Comparison of ENCODE assay signal across 23 cellular contexts in the genomic region with DNA sequence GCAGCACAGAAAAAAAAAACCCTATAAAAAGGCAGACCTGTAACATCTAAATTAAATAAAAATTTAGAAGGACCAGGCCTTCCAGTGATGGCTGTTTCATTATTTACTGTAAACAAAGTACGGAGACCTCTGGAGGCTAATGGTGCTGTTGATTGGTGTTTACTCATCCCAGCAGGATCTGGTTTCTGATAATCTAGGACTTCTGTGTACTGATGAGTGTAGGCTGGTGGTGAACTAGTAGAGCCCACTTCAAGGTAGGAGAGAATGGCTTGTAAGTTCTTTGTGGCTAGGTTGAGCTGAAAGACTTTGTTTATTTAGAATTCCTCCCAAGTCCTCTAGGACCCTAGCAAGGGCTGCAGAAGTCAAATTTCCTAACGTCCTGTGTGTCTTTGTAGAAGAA.
"Had no signal": no experiment of that assay in that cellular context is flagged by ENCODE, and none has a peak within 500 bp of the region (broad histone marks: within the 10 kb centered on the region; RNA-seq: fewer than 3 reads in every experiment).

No MANE protein-coding gene starts in this region.

- DNase-seq: activated CD4-positive, alpha-beta T cell treated with anti-CD3 and anti-CD28 coated beads for 4 hours; activated CD8-positive, alpha-beta memory T cell treated with anti-CD3 and anti-CD28 coated beads, Interleukin-2, amount 50 U/mL, for 4 hours; activated CD8-positive, alpha-beta T cell treated with anti-CD3 and anti-CD28 coated beads for 36 hours; activated gamma-delta T cell treated with Interleukin-2 at 50 U/mL for 16 hours; activated naive CD4-positive, alpha-beta T cell treated with anti-CD3 and anti-CD28 coated beads, Interleukin-2, amount 50 U/mL, for 16 hours; activated naive CD8-positive, alpha-beta T cell treated with anti-CD3 and anti-CD28 coated beads, Interleukin-2, amount 10 ng/mL, durations not matched to agents 7 days and 5 days; activated T-cell treated with anti-CD3 and anti-CD28 coated beads, Interleukin-2, amount 50 U/mL, for 72 hours; adrenal gland; anterior cingulate cortex; cerebellar nuclear complex; KG1; NCI-H1048; NCI-H1694; NCI-H2029 treated with DMSO at 0.1 percent for 48 hours; NCI-H524; NCI-H82; RPMI8226; T-helper 1 cell; WERI-Rb-1 had no signal

- H3K9me3 ChIP-seq: adrenal gland had no signal

- H3K4me3 ChIP-seq: adrenal gland, SK-N-MC had no signal

- H3K27me3 ChIP-seq: adrenal gland had no signal

- H3K4me1 ChIP-seq: adrenal gland had no signal

- H3K36me3 ChIP-seq: adrenal gland, WERI-Rb-1 had no signal

- H3K27ac ChIP-seq: adrenal gland, SK-N-MC, WERI-Rb-1 had no signal

- ATAC-seq: activated CD4-positive, CD25-positive, alpha-beta regulatory T cell treated with anti-CD3 and anti-CD28 coated beads, Interleukin-2, amount 50 U/mL, for 24 hours; activated CD8-positive, alpha-beta T cell treated with anti-CD3 and anti-CD28 coated beads for 36 hours; activated T-cell treated with anti-CD3 and anti-CD28 coated beads, Interleukin-2, amount 50 U/mL, for 72 hours; Panc1; Right ventricle myocardium inferior had no signal
